In genomic region chr21:37675202-37675801, GRCh38 we compare ENCODE assay signal across 8 cellular contexts.
DNase-seq lines count a peak whose midpoint lies in the region; ATAC-seq and TF ChIP-seq lines count a peak whose summit lies in the region.

No MANE protein-coding gene starts in this region.

- peak; percentile 3 for DNase-seq in DMS53 treated with DMSO at 0.1 percent for 48 hours (lab: John Stamatoyannopoulos, UW; ENCODE audit: unreplicated experiment)
- peak; percentile 55 for DNase-seq in KBM-7
- DNase-seq in T-helper 17 cell = peak; percentile 16 to 45 (median 30)
- no peak for DNase-seq in astrocyte of the cerebellum (ENCODE audit: low read depth)
- peak; percentile 55 for DNase-seq in iPS DF 6.9 (ENCODE audit: low read depth, low spot score)
- DNase-seq in smooth muscle cell of the brain vasculature (ENCODE audit: low read depth, low spot score) = peak; percentile 28

- no CpG with 5 or more reads among the region's 35 CpGs for WGBS in iPS DF 6.9 (ENCODE audit: insufficient coverage, insufficient read length)

- H3K27ac Mint-ChIP-seq in T-helper 17 cell = no peak overlapping the region

- no peaks in the 10 kb centered on the region for H3K36me3 ChIP-seq in iPS DF 6.9 (ENCODE audit: control insufficient read depth, insufficient read depth, low read length)

- peaks cover 52% of the 10 kb centered on the region for H3K27me3 Mint-ChIP-seq in T-helper 17 cell

- TF ChIP-seq CTCF in astrocyte of the cerebellum (IDR thresholded peaks at IDR 0.05; ENCODE audit: low read depth, low read length, missing control alignments) = peak; percentile 90

- H3K9me3 ChIP-seq in T-helper 17 cell (ENCODE audit: control insufficient read depth, low read length, poor library complexity, severe bottlenecking) = no peaks in the 10 kb centered on the region
- H3K9me3 ChIP-seq in iPS DF 6.9 (ENCODE audit: control insufficient read depth, insufficient read depth, low read length) = no peaks in the 10 kb centered on the region

- peaks cover 9% of the 10 kb centered on the region for H3K36me3 Mint-ChIP-seq in T-helper 17 cell (ENCODE audit: low read depth)

- no peak overlapping the region for H3K27ac ChIP-seq in iPS DF 6.9 (ENCODE audit: low read length)

- H3K4me1 ChIP-seq in iPS DF 6.9 (ENCODE audit: control insufficient read depth, insufficient read depth, low read length) = no peaks in the 10 kb centered on the region

- peak; percentile 68 for ATAC-seq in T-helper 17 cell
- ATAC-seq in HG03039 (IDR thresholded peaks at IDR 0.05; ENCODE audit: unreplicated experiment) = no peak
- no peak for ATAC-seq in HG03342 (IDR thresholded peaks at IDR 0.05; ENCODE audit: unreplicated experiment)

- H3K27me3 ChIP-seq in iPS DF 6.9 (ENCODE audit: control insufficient read depth, insufficient read depth, low read length) = no peaks in the 10 kb centered on the region

- no peak overlapping the region for H3K4me3 Mint-ChIP-seq in T-helper 17 cell

- in situ Hi-C loops in KBM-7 (cut with MboI; ENCODE audit: low pct_unique_long_range_greater_than_20kb, low sequenced_read_pairs) (no loop called here), astrocyte of the cerebellum (cut with HindIII; ENCODE audit: low sequenced_read_pairs) (no loop called here)

- peaks cover 3% of the 10 kb centered on the region for H3K4me1 Mint-ChIP-seq in T-helper 17 cell

- H3K4me3 ChIP-seq in astrocyte of the cerebellum (ENCODE audit: low read depth, low read length) (no peak overlapping the region), iPS DF 6.9 (ENCODE audit: low read length) (peak overlapping the region; percentile 2; the same call in 1 of the 2 replicates)
